In genomic region chr13:73996569-73996968, GRCh38 we compare ENCODE assay signal across 16 cellular contexts.
A peak's percentile ranks its signal among the peaks of the same experiment; 100 is the strongest.
DNase-seq lines count a peak whose midpoint lies in the region; ATAC-seq and TF ChIP-seq lines count a peak whose summit lies in the region.
"Had no signal": no experiment of that assay in that cellular context is flagged by ENCODE, and none has a peak within 500 bp of the region (broad histone marks: within the 10 kb centered on the region; RNA-seq: fewer than 3 reads in every experiment).

No MANE protein-coding gene starts in this region.

- no peaks in the 10 kb centered on the region for H3K9me3 ChIP-seq in GM23248 (ENCODE audit: low read depth)
- H3K9me3 ChIP-seq: BE2C had no signal

- H3K9me2 ChIP-seq in GM23248 (ENCODE audit: insufficient read depth) = no peaks in the 10 kb centered on the region

- H3K9me3 Mint-ChIP-seq in natural killer cell (no peaks in the 10 kb centered on the region), memory B cell (no peaks in the 10 kb centered on the region)
- no peaks in the 10 kb centered on the region for H3K9me3 Mint-ChIP-seq in natural killer cell treated with Interleukin-12 subunit alpha and Interleukin-12 subunit beta and Interleukin-15 and Interleukin-18, amount 100 ng/mL, for 72 hours
- H3K9me3 Mint-ChIP-seq: H9 had no signal

- H3K4me2 ChIP-seq in GM23248 (ENCODE audit: unreplicated experiment) = no peak overlapping the region

- POLR2A ChIA-PET in HEK293T (lab: Yijun Ruan, JAX) = no interaction called here

- H3K79me2 ChIP-seq in GM23248 (ENCODE audit: insufficient read depth) = peaks cover 72% of the 10 kb centered on the region

- no peaks in the 10 kb centered on the region for H3K36me3 Mint-ChIP-seq in natural killer cell
- no peaks in the 10 kb centered on the region for H3K36me3 Mint-ChIP-seq in natural killer cell treated with Interleukin-12 subunit alpha and Interleukin-12 subunit beta and Interleukin-15 and Interleukin-18, amount 100 ng/mL, for 72 hours
- H3K36me3 Mint-ChIP-seq in memory B cell = peaks cover 16% of the 10 kb centered on the region

- H3K27me3 ChIP-seq in GM23248 (replicated peaks; ENCODE audit: insufficient read depth) = no peaks in the 10 kb centered on the region
- H3K27me3 ChIP-seq: BE2C had no signal

- peak overlapping the region; percentile 47 to 59 for H3K27ac Mint-ChIP-seq in natural killer cell
- H3K27ac Mint-ChIP-seq in natural killer cell treated with Interleukin-12 subunit alpha and Interleukin-12 subunit beta and Interleukin-15 and Interleukin-18, amount 100 ng/mL, for 72 hours = no peak overlapping the region
- H3K27ac Mint-ChIP-seq in memory B cell = peak overlapping the region; percentile 49
- H3K27ac Mint-ChIP-seq: H9 had no signal

- ATAC-seq in natural killer cell (no peak), memory B cell (ENCODE audit: low read depth) (no peak), GM21381 (IDR thresholded peaks at IDR 0.05; ENCODE audit: unreplicated experiment) (no peak)
- ATAC-seq in natural killer cell treated with Interleukin-12 subunit alpha and Interleukin-12 subunit beta and Interleukin-15 and Interleukin-18, amount 100 ng/mL, for 72 hours = no peak

- peaks cover 74 to 77% of the 10 kb centered on the region in 2 donors for H3K4me1 Mint-ChIP-seq in natural killer cell
- peaks cover 19 to 28% of the 10 kb centered on the region in 2 donors for H3K4me1 Mint-ChIP-seq in natural killer cell treated with Interleukin-12 subunit alpha and Interleukin-12 subunit beta and Interleukin-15 and Interleukin-18, amount 100 ng/mL, for 72 hours (ENCODE audit: low read depth in 2 of 2)
- H3K4me1 Mint-ChIP-seq in memory B cell = peaks cover 38% of the 10 kb centered on the region

- 0 out of 2 replicates have a peak, but pooled peaks cover 4% of the 10 kb centered on the region for H3K36me3 ChIP-seq in GM23248 (ENCODE audit: low read depth)
- H3K36me3 ChIP-seq: BE2C had no signal

- intact Hi-C loops in natural killer cell (cut with micrococcal nuclease) = loop anchor here (1.0 kb wide), 1 partner anchor 11 kb away; no protein-coding TSS in a partner anchor

- no peaks in the 10 kb centered on the region for H3K4me1 ChIP-seq in GM23248 (ENCODE audit: insufficient read depth)

- DNase-seq in natural killer cell = no peak
- no peak for DNase-seq in natural killer cell treated with Interleukin-12 subunit alpha and Interleukin-12 subunit beta and Interleukin-15 and Interleukin-18, amount 100 ng/mL, for 72 hours (ENCODE audit: low spot score)
- DNase-seq in HEK293T (ENCODE audit: extremely low spot score) = no peak
- no peak for DNase-seq in memory B cell (ENCODE audit: low spot score in 2 of 2)
- DNase-seq in AML-193 (lab: John Stamatoyannopoulos, UW) = no peak
- DNase-seq in GM23248 = no peak
- DNase-seq: BE2C; C1 segment of cervical spinal cord; Calu3; CD4-positive, CD25-positive, alpha-beta regulatory T cell; DMS 273 treated with DMSO at 0.1 percent for 48 hours; DMS53; DND-41; H9; KG1 had no signal

- CTCF ChIA-PET in HEK293T (lab: Yijun Ruan, JAX) = no interaction called here

- no peak overlapping the region for H3K27ac ChIP-seq in GM23248

- no peaks in the 10 kb centered on the region for H3K27me3 Mint-ChIP-seq in natural killer cell (ENCODE audit: low read depth in 2 of 2)
- H3K27me3 Mint-ChIP-seq in natural killer cell treated with Interleukin-12 subunit alpha and Interleukin-12 subunit beta and Interleukin-15 and Interleukin-18, amount 100 ng/mL, for 72 hours = no peaks in the 10 kb centered on the region
- no peaks in the 10 kb centered on the region for H3K27me3 Mint-ChIP-seq in memory B cell
- H3K27me3 Mint-ChIP-seq: CD4-positive, CD25-positive, alpha-beta regulatory T cell had no signal

- no peak overlapping the region for H2AFZ ChIP-seq in GM23248

- in situ Hi-C loops in GM23248 (cut with MboI) = no loop called here

- no peaks in the 10 kb centered on the region; the same call in 1 of the 2 replicates for H4K20me1 ChIP-seq in GM23248 (ENCODE audit: insufficient read depth)

- no peak overlapping the region for H3K9ac ChIP-seq in GM23248

- H3K4me3 Mint-ChIP-seq in natural killer cell = no peak overlapping the region
- no peak overlapping the region for H3K4me3 Mint-ChIP-seq in natural killer cell treated with Interleukin-12 subunit alpha and Interleukin-12 subunit beta and Interleukin-15 and Interleukin-18, amount 100 ng/mL, for 72 hours
- H3K4me3 Mint-ChIP-seq in memory B cell = no peak overlapping the region
- H3K4me3 Mint-ChIP-seq: H9 had no signal

- H3F3A ChIP-seq in GM23248 (ENCODE audit: insufficient read depth) = no peaks in the 10 kb centered on the region

- 99 to 100% methylated on average over 4 of the region's 4 CpGs for WGBS in GM23248 (ENCODE audit: low coverage in 1 of 2, low lambda C conversion rate in 2 of 2, missing lambda C conversion rate in 2 of 2), 2 experiments

- TF ChIP-seq CTCF in natural killer cell (IDR thresholded peaks at IDR 0.05) = no peak

- H3K4me3 ChIP-seq in GM23248 = no peak overlapping the region

TF ChIP-seq in HEK293T, 16 proteins besides CTCF, POLR2A, EP300 and RAD21:
- TF ChIP-seq PKNOX1 (IDR thresholded peaks at IDR 0.05) (peak; percentile 75), L3MBTL2 (conservative IDR thresholded peaks at IDR 0.05) (no peak)

Comparison
In these comparisons a context has a peak if more than half of its experiments do, and no peak if none do; other contexts are left out.
1. H3K27ac Mint-ChIP-seq: peak in natural killer cell (2 of 2) and memory B cell (single experiment); none in natural killer cell treated with Interleukin-12 subunit alpha and Interleukin-12 subunit beta and Interleukin-15 and Interleukin-18, amount 100 ng/mL, for 72 hours (0 of 2).